9 cellular contexts compared by ENCODE assay signal in the genomic region with DNA sequence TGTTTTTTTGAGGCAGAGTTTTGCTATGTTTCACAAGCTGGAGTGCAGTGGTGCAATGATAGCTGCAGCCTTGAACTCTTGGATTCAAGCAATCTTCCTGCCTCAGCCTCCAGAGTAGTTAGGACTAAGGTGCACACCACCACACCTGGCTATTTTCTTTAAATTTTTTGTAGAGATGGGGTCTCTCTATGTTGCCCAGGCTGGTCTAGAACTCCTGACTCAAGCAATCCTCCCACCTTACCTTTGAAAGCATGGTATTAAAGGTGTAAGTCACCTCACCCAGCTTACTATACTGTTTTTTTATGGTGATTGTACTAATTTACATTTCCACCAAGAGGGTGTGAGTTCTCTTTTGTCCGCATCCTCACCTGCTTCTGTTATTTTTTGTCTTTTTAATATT.
"Had no signal": no experiment of that assay in that cellular context is flagged by ENCODE, and none has a peak within 500 bp of the region (broad histone marks: within the 10 kb centered on the region; RNA-seq: fewer than 3 reads in every experiment).

No MANE protein-coding gene starts in this region.

- H3K4me2 ChIP-seq: KMS-11 had no signal

- H3K27me3 Mint-ChIP-seq: IgD-negative memory B cell had no signal

- H3K27ac ChIP-seq: HL-60, KMS-11 had no signal

- FAIRE-seq: HepG2, HTR-8/SVneo, K562 had no signal

- DNase-seq: IMR-90, KBM-7, KG1 had no signal

- H3K4me3 Mint-ChIP-seq: IgD-negative memory B cell had no signal

- H3K4me1 Mint-ChIP-seq: IgD-negative memory B cell had no signal

- H3K4me3 ChIP-seq: K562 had no signal

- H3K9ac ChIP-seq: KMS-11 had no signal

- H3K36me3 Mint-ChIP-seq: IgD-negative memory B cell had no signal

- ATAC-seq: HepG2, K562 had no signal

- H3K27ac Mint-ChIP-seq: IgD-negative memory B cell had no signal
